ENCODE assay signal across 2 cellular contexts in genomic region chrX:113369056-113369455, GRCh38.
TF ChIP-seq lines count a peak whose summit lies in the region.

No MANE protein-coding gene starts in this region.

TF ChIP-seq in GM23338, 12 proteins besides CTCF, POLR2A, EP300 and RAD21:
- no peak for TF ChIP-seq STAT1 (IDR thresholded peaks at IDR 0.05; ENCODE audit: unreplicated experiment)
- no peak for TF ChIP-seq ZNF462 (CRISPR knock-in tag; IDR thresholded peaks at IDR 0.05)
- no peak for TF ChIP-seq JUNB (IDR thresholded peaks at IDR 0.05; ENCODE audit: unreplicated experiment)
- TF ChIP-seq POLR2AphosphoS5 (IDR thresholded peaks at IDR 0.05; ENCODE audit: low read depth), result no peak
- TF ChIP-seq EZH2phosphoT487 (IDR thresholded peaks at IDR 0.05; ENCODE audit: unreplicated experiment), result no peak
- no peak for TF ChIP-seq EZH2 (IDR thresholded peaks at IDR 0.05; ENCODE audit: low read depth, unreplicated experiment)
- TF ChIP-seq CREB1 (CRISPR knock-in tag; IDR thresholded peaks at IDR 0.05; ENCODE audit: low read depth), result no peak
- TF ChIP-seq ZNF331 (CRISPR knock-in tag; IDR thresholded peaks at IDR 0.05; ENCODE audit: low read depth), result no peak
- TF ChIP-seq REST (IDR thresholded peaks at IDR 0.05; ENCODE audit: unreplicated experiment), result no peak
- no peak for TF ChIP-seq NANOG (IDR thresholded peaks at IDR 0.05; ENCODE audit: borderline replicate concordance)
- TF ChIP-seq ZNF114 (CRISPR knock-in tag; IDR thresholded peaks at IDR 0.05), result no peak
- TF ChIP-seq ETS1 (IDR thresholded peaks at IDR 0.05), result no peak
TF ChIP-seq in GM23338: peak in this region for 0.

TF ChIP-seq in H1, 55 proteins besides CTCF, POLR2A, EP300 and RAD21:
- TF ChIP-seq CBX8 (IDR thresholded peaks at IDR 0.05; ENCODE audit: borderline replicate concordance, low read depth, low read length) (no peak), PHF8 (conservative IDR thresholded peaks at IDR 0.05; ENCODE audit: low read depth, low read length) (no peak), SP1 (IDR thresholded peaks at IDR 0.05; ENCODE audit: low read depth, low read length) (no peak), CBX5 (IDR thresholded peaks at IDR 0.05; ENCODE audit: low read depth, low read length) (no peak), NANOG (IDR thresholded peaks at IDR 0.05; ENCODE audit: insufficient read depth, low read depth, low read length, poor library complexity, severe bottlenecking) (no peak), SRF (IDR thresholded peaks at IDR 0.05; ENCODE audit: low read depth, low read length) (no peak), CHD2 (IDR thresholded peaks at IDR 0.05; ENCODE audit: low read length) (no peak), KDM4A (IDR thresholded peaks at IDR 0.05; ENCODE audit: low read depth, low read length, severe bottlenecking) (no peak), CHD1 (IDR thresholded peaks at IDR 0.05; ENCODE audit: low read depth, low read length) (no peak), TAF7 (optimal IDR thresholded peaks at IDR 0.05; ENCODE audit: borderline replicate concordance, low read depth, low read length) (no peak), CEBPB (IDR thresholded peaks at IDR 0.05; ENCODE audit: low read depth, low read length) (no peak)
